ENCODE assay signal across 8 cellular contexts in the genomic region with DNA sequence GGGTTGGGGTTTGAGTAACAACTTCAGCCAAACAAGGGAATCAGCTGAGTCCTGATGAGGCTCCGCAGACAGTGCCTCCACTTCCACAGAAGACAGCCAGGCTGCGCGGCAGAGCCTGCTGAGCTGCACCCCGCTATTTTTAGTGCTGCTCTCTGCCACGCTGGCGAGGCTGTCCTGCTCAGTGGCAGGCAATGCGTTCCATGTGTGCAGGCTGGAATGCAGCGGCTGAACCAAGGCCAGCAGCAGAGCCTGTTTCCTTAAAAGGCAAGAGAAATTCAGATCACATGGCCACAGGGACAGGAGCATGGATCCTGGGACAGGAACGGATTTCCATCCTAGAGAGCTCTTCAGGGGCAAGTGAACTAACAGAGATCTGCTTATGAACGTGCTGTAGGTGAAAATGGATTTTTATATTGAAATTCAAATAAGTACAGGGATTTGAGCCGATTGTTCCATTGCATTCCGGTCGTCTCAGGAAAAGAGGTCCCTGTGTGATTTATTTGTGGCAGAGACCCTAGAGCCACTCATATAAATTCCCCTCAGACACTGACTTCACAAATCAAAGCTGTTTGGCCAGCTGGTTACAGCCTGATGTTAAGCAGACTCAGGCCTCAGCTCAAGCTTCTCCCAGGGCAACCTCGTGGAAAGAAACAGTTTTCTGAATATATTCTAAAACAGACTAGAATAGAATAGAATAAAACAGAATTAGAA.
DNase-seq lines count a peak whose midpoint lies in the region; ATAC-seq and TF ChIP-seq lines count a peak whose summit lies in the region.

No MANE protein-coding gene starts in this region.

- H3K27ac ChIP-seq in SJSA1 (peak overlapping the region; percentile 82), urinary bladder (ENCODE audit: low read depth) (peak overlapping the region; percentile 68), WERI-Rb-1 (no peak overlapping the region)

- peak overlapping the region; percentile 30 for H3K9ac ChIP-seq in mucosa of stomach (ENCODE audit: low read length)

- H3K36me3 Mint-ChIP-seq in activated CD8-positive, alpha-beta T cell treated with anti-CD3 and anti-CD28 coated beads for 36 hours (ENCODE audit: low read depth) = no peaks in the 10 kb centered on the region

- TF ChIP-seq CTCF in fibroblast of villous mesenchyme (IDR thresholded peaks at IDR 0.05; ENCODE audit: insufficient read depth, low read depth, low read length) (peak; percentile 41), WERI-Rb-1 (IDR thresholded peaks at IDR 0.05; ENCODE audit: low read depth, low read length) (no peak)
- TF ChIP-seq CTCF in activated CD8-positive, alpha-beta T cell treated with anti-CD3 and anti-CD28 coated beads for 36 hours (IDR thresholded peaks at IDR 0.05) = no peak

- no peaks in the 10 kb centered on the region for H3K4me1 Mint-ChIP-seq in activated CD8-positive, alpha-beta T cell treated with anti-CD3 and anti-CD28 coated beads for 36 hours (ENCODE audit: low read depth)

- H3K27me3 Mint-ChIP-seq in activated CD8-positive, alpha-beta T cell treated with anti-CD3 and anti-CD28 coated beads for 36 hours = no peaks in the 10 kb centered on the region

- H3K27me3 ChIP-seq in SJSA1 (replicated peaks) (no peaks in the 10 kb centered on the region), mucosa of stomach (ENCODE audit: control insufficient read depth, insufficient read depth, low read length) (no peaks in the 10 kb centered on the region), WERI-Rb-1 (ENCODE audit: insufficient read depth, low read depth, severe bottlenecking) (peaks cover 81% of the 10 kb centered on the region)

- H3K36me3 ChIP-seq in SJSA1 (no peaks in the 10 kb centered on the region), mucosa of stomach (ENCODE audit: control insufficient read depth, insufficient read depth, low read length) (no peaks in the 10 kb centered on the region), urinary bladder (ENCODE audit: insufficient read depth) (no peaks in the 10 kb centered on the region), WERI-Rb-1 (no peaks in the 10 kb centered on the region)

- 13% methylated on average over 14 of the region's 14 CpGs for WGBS in urinary bladder

- POLR2A ChIA-PET in activated CD8-positive, alpha-beta T cell treated with anti-CD3 and anti-CD28 coated beads for 36 hours (lab: Charles Lee) = no interaction called here

- DNase-seq in SJSA1 (ENCODE audit: low read depth in 1 of 2, low spot score in 2 of 2) (peak; percentile 76 to 89), fibroblast of villous mesenchyme (ENCODE audit: low read depth) (peak; percentile 97), WERI-Rb-1 (no peak), NCI-H1092 (lab: John Stamatoyannopoulos, UW) (no peak), DMS53 (lab: John Stamatoyannopoulos, UW) (no peak)
- DNase-seq in activated CD8-positive, alpha-beta T cell treated with anti-CD3 and anti-CD28 coated beads for 36 hours = no peak

- CTCF ChIA-PET in activated CD8-positive, alpha-beta T cell treated with anti-CD3 and anti-CD28 coated beads for 36 hours (lab: Charles Lee) = no interaction called here

- intact Hi-C loops in activated CD8-positive, alpha-beta T cell treated with anti-CD3 and anti-CD28 coated beads for 36 hours (cut with micrococcal nuclease) = no loop called here

- H3K4me1 ChIP-seq in SJSA1 (replicated peaks) = peaks cover 52% of the 10 kb centered on the region
- H3K4me1 ChIP-seq in mucosa of stomach (ENCODE audit: control insufficient read depth, insufficient read depth, low read length) = peaks cover 28% of the 10 kb centered on the region
- no peaks in the 10 kb centered on the region for H3K4me1 ChIP-seq in urinary bladder (ENCODE audit: insufficient read depth)

- H3K9me3 ChIP-seq in SJSA1 (replicated peaks) (no peaks in the 10 kb centered on the region), mucosa of stomach (ENCODE audit: control insufficient read depth, low read length) (no peaks in the 10 kb centered on the region), WERI-Rb-1 (ENCODE audit: severe bottlenecking) (no peaks in the 10 kb centered on the region)

- no peak overlapping the region for H3K4me3 Mint-ChIP-seq in activated CD8-positive, alpha-beta T cell treated with anti-CD3 and anti-CD28 coated beads for 36 hours

- ATAC-seq in activated CD8-positive, alpha-beta T cell treated with anti-CD3 and anti-CD28 coated beads for 36 hours = no peak

- H3K27ac Mint-ChIP-seq in activated CD8-positive, alpha-beta T cell treated with anti-CD3 and anti-CD28 coated beads for 36 hours = no peak overlapping the region

- H3K9me3 Mint-ChIP-seq in activated CD8-positive, alpha-beta T cell treated with anti-CD3 and anti-CD28 coated beads for 36 hours = no peaks in the 10 kb centered on the region

- H3K4me3 ChIP-seq in SJSA1 (no peak overlapping the region), fibroblast of villous mesenchyme (ENCODE audit: low read depth, low read length) (no peak overlapping the region), mucosa of stomach (ENCODE audit: low read length) (no peak overlapping the region), urinary bladder (ENCODE audit: low read depth, low read length) (no peak overlapping the region), WERI-Rb-1 (ENCODE audit: low read depth, low read length) (no peak overlapping the region)

Comparison
In these comparisons a context has a peak if more than half of its experiments do, and no peak if none do; other contexts are left out.
1. DNase-seq: peak in SJSA1 (2 of 2) and fibroblast of villous mesenchyme (single experiment); none in WERI-Rb-1 (single experiment), activated CD8-positive, alpha-beta T cell treated with anti-CD3 and anti-CD28 coated beads for 36 hours (single experiment), NCI-H1092 (single experiment) and DMS53 (single experiment).